In genomic region chr1:41432481-41433280, GRCh38 we compare ENCODE assay signal across 8 cellular contexts. TPM values are rescaled to one million over a fixed set of nuclear protein-coding genes. Genes with fewer than 3 reads are reported as not detected.
DNase-seq lines count a peak whose midpoint lies in the region; ATAC-seq and TF ChIP-seq lines count a peak whose summit lies in the region.

No MANE protein-coding gene starts in this region.

- H3K27ac ChIP-seq in SJCRH30 = peak overlapping the region; percentile 35

- ATAC-seq in omental fat pad (ENCODE audit: low FRiP score) (peak; percentile 90), GM19324 (IDR thresholded peaks at IDR 0.05; ENCODE audit: low FRiP score, unreplicated experiment) (no peak)

- H3K9me3 ChIP-seq in SJCRH30 (replicated peaks) = no peaks in the 10 kb centered on the region

- no peak overlapping the region for H3K4me3 ChIP-seq in Jurkat, Clone E6-1 (ENCODE audit: low read length)
- H3K4me3 ChIP-seq in SJCRH30 = peak overlapping the region; percentile 20

- peak in 1 of 3 donors; percentile 94 for TF ChIP-seq CTCF in omental fat pad (IDR thresholded peaks at IDR 0.05)

- in situ Hi-C loops in G401 (cut with HindIII; ENCODE audit: low sequenced_read_pairs) = no loop called here

- H3K4me1 ChIP-seq in SJCRH30 = peaks cover 45% of the 10 kb centered on the region

- peak; percentile 41 for DNase-seq in G401 (ENCODE audit: low spot score)
- peak; percentile 20 for DNase-seq in Jurkat, Clone E6-1 (ENCODE audit: low read depth, low spot score)
- peak; percentile 93 to 95 for DNase-seq in SJCRH30
- DNase-seq in activated gamma-delta T cell (lab: John Stamatoyannopoulos, UW) = peak; percentile 29
- peak; percentile 80 for DNase-seq in germinal center (ENCODE audit: low spot score)
- peak; percentile 85 for DNase-seq in omental fat pad (ENCODE audit: low spot score)
- peak; percentile 82 for DNase-seq in superior temporal gyrus (ENCODE audit: extremely low spot score)

- H3K36me3 ChIP-seq in SJCRH30 = no peaks in the 10 kb centered on the region

- no peaks in the 10 kb centered on the region for H3K27me3 ChIP-seq in SJCRH30

RNA-seq across cellular contexts. Expression of gene EDN2, which starts 51.8 kb away (rescaled TPM):
- total RNA-seq in G401 (2014; rRNA removed; shearing (Covaris generic)) = 1.8 and 2.2 TPM in 2 replicates
- not detected for polyA plus RNA-seq in Jurkat, Clone E6-1 (2012; ENCODE audit: insufficient read depth, insufficient read length)
- 0.18 and 0.32 TPM in 2 replicates for total RNA-seq in SJCRH30 (2014; rRNA removed; shearing (Covaris generic))
- total RNA-seq in omental fat pad = not detected

Comparison
In these comparisons a context has a peak if more than half of its experiments do, and no peak if none do; other contexts are left out.
1. DNase-seq: peak in every context shown above with its lines; median percentile 94 in SJCRH30; 85 in omental fat pad; 82 in superior temporal gyrus; 80 in germinal center; 41 in G401; 29 in activated gamma-delta T cell; 20 in Jurkat, Clone E6-1.